ENCODE assay signal across 8 cellular contexts in the genomic region with DNA sequence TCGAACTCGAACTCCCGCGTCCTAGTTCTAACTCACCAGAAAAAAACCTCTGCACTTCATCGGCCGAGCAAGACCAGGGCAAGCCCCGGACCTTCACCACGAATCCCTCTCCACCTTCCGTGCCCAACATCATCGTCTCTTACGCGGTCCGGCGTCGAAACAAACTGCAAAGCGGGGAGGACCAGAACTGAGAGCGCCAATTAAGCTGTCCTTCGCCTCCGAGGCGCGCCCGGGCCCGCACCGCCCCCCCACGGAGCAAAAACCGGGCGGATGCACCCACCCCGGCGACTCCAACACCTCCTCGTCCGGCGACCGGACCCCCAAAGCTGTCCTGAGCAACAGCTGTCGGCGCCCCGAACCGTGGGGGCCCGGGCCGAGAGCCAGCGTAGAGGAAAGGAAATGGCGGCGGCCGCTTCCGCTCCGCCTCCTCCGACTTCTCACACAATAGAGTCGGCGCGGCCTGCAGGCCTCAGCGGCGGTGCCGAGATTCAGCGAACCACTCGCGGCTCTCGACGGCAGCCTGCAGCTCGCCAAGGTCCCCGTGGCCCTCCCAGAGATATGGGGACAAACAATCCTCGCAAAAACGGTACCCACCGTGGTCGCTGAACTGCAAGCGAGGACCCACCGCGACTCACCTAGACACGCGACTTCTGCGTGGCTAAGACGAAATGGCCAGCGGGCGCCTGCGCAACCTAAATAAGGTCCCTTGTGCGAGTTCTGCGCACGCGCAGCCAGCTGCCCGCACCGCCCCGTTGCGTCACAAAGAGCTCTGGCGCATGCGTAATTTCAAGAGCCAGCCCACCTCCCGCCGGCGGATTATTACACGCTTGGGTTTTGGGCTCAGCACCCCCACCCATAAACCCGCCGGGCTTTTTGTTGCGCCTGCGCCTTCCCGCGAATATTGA. TPM values are rescaled to one million over a fixed set of nuclear protein-coding genes. Genes with fewer than 3 reads are reported as not detected.
A peak's percentile ranks its signal among the peaks of the same experiment; 100 is the strongest.
DNase-seq lines count a peak whose midpoint lies in the region; ATAC-seq and TF ChIP-seq lines count a peak whose summit lies in the region.

A gene with protein sequence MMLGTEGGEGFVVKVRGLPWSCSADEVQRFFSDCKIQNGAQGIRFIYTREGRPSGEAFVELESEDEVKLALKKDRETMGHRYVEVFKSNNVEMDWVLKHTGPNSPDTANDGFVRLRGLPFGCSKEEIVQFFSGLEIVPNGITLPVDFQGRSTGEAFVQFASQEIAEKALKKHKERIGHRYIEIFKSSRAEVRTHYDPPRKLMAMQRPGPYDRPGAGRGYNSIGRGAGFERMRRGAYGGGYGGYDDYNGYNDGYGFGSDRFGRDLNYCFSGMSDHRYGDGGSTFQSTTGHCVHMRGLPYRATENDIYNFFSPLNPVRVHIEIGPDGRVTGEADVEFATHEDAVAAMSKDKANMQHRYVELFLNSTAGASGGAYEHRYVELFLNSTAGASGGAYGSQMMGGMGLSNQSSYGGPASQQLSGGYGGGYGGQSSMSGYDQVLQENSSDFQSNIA (minus strand): TSS at position 671 of the 905 bp plus-strand sequence. CDS start 538 bp downstream, at position 133.

- peak; percentile 100 for TF ChIP-seq POLR2A in GM18505 (IDR thresholded peaks at IDR 0.05; ENCODE audit: borderline replicate concordance, extremely low read depth, insufficient read depth, insufficient read length)

- no peaks in the 10 kb centered on the region for H3K27me3 ChIP-seq in hepatocyte

- H2AFZ ChIP-seq in hepatocyte = peak within 1 kb of the TSS; percentile 60

- H3K4me2 ChIP-seq in hepatocyte = peak within 1 kb of the TSS; percentile 95

- peaks cover 59% of the 10 kb centered on the region for H3K79me2 ChIP-seq in hepatocyte

- H4K20me1 ChIP-seq in hepatocyte (ENCODE audit: insufficient read depth, poor library complexity, severe bottlenecking) = peaks cover 47% of the 10 kb centered on the region

- H3K27ac ChIP-seq in hepatocyte = peak within 1 kb of the TSS; percentile 99

- under 1% methylated on average over 77 of the region's 93 CpGs for WGBS in hepatocyte (ENCODE audit: low lambda C conversion rate, missing lambda C conversion rate)

- H3K9me2 ChIP-seq in hepatocyte (replicated peaks; ENCODE audit: insufficient read depth) = no peaks in the 10 kb centered on the region

- ATAC-seq in GM18505 (IDR thresholded peaks at IDR 0.05; ENCODE audit: unreplicated experiment) = peak; percentile 68
- peak; percentile 73 for ATAC-seq in HG02981 (IDR thresholded peaks at IDR 0.05; ENCODE audit: unreplicated experiment)
- no peak for ATAC-seq in GM18858 (IDR thresholded peaks at IDR 0.05; ENCODE audit: unreplicated experiment)

- peaks cover 19% of the 10 kb centered on the region for H3K4me1 ChIP-seq in hepatocyte (ENCODE audit: insufficient read depth)

- H3K36me3 ChIP-seq in hepatocyte (replicated peaks; ENCODE audit: insufficient read depth, low read depth) = peaks cover 17% of the 10 kb centered on the region

- no peak for TF ChIP-seq CTCF in astrocyte of the cerebellum (IDR thresholded peaks at IDR 0.05; ENCODE audit: low read depth, low read length, missing control alignments)
- peak; percentile 3 for TF ChIP-seq CTCF in hepatocyte (IDR thresholded peaks at IDR 0.05; ENCODE audit: poor library complexity)

- peak; percentile 96 for DNase-seq in NCI-H2029 treated with DMSO at 0.1 percent for 48 hours (lab: John Stamatoyannopoulos, UW)
- DNase-seq in T-helper 9 cell = peak; percentile 94
- DNase-seq in astrocyte of the cerebellum (ENCODE audit: low read depth) = peak; percentile 97
- DNase-seq in hepatocyte (ENCODE audit: low spot score) = peak; percentile 100
- peak; percentile 100 for DNase-seq in retina

- peak within 1 kb of the TSS; percentile 87 for H3K4me3 ChIP-seq in astrocyte of the cerebellum (ENCODE audit: low read depth, low read length)
- peak within 1 kb of the TSS; percentile 92 for H3K4me3 ChIP-seq in hepatocyte

- H3K9me3 ChIP-seq in hepatocyte (ENCODE audit: low read depth) = no peaks in the 10 kb centered on the region

- in situ Hi-C loops in astrocyte of the cerebellum (cut with HindIII; ENCODE audit: low sequenced_read_pairs) = no loop called here

RNA-seq across cellular contexts. Expression of the gene that starts here (rescaled TPM):
- 392 and 485 TPM in 2 replicates for total RNA-seq in hepatocyte
- 99.9 and 123 TPM in 2 replicates for polyA plus RNA-seq in hepatocyte
